Comparison of ENCODE assay signal across 8 cellular contexts in genomic region chr10:27100800-27101347, GRCh38. TPM values are rescaled to one million over a fixed set of nuclear protein-coding genes. Genes with fewer than 3 reads are reported as not detected.
DNase-seq lines count a peak whose midpoint lies in the region; ATAC-seq lines count a peak whose summit lies in the region.

No MANE protein-coding gene starts in this region.

- H3K36me3 Mint-ChIP-seq in T-helper 17 cell (ENCODE audit: low read depth), result peaks cover 3% of the 10 kb centered on the region
- H3K36me3 Mint-ChIP-seq in naive thymus-derived CD8-positive, alpha-beta T cell, result peaks cover 0 to 5% (median under 1%) of the 10 kb centered on the region in 3 donors

- peak overlapping the region; percentile 97 for H3K27ac Mint-ChIP-seq in T-helper 17 cell
- H3K27ac Mint-ChIP-seq in naive thymus-derived CD8-positive, alpha-beta T cell, result peak overlapping the region; percentile 96 to 100 (median 98)

- H3K9me3 ChIP-seq in T-helper 17 cell (ENCODE audit: control insufficient read depth, low read length, poor library complexity, severe bottlenecking), result no peaks in the 10 kb centered on the region
- no peaks in the 10 kb centered on the region for H3K9me3 ChIP-seq in effector memory CD4-positive, alpha-beta T cell (ENCODE audit: control insufficient read depth, low read length)

- no peaks in the 10 kb centered on the region for H3K27me3 ChIP-seq in effector memory CD4-positive, alpha-beta T cell (replicated peaks; ENCODE audit: control insufficient read depth, insufficient read depth, low read length, poor library complexity, severe bottlenecking)

- ATAC-seq in T-helper 17 cell, result peak; percentile 51
- peak; percentile 46 to 48 for ATAC-seq in naive thymus-derived CD8-positive, alpha-beta T cell
- no peak for ATAC-seq in GM18858 (IDR thresholded peaks at IDR 0.05; ENCODE audit: unreplicated experiment)

- peaks cover 9% of the 10 kb centered on the region for H3K4me1 ChIP-seq in effector memory CD4-positive, alpha-beta T cell (ENCODE audit: control insufficient read depth, insufficient read depth, low read length, poor library complexity, severe bottlenecking)

- peak overlapping the region; percentile 88 for H3K27ac ChIP-seq in effector memory CD4-positive, alpha-beta T cell (ENCODE audit: insufficient read depth, low read length, poor library complexity, severe bottlenecking)

- H3K4me3 ChIP-seq in effector memory CD4-positive, alpha-beta T cell (ENCODE audit: insufficient read depth, low read depth, low read length, poor library complexity, severe bottlenecking), result peak overlapping the region; percentile 89

- H3K4me3 Mint-ChIP-seq in T-helper 17 cell, result peak overlapping the region; percentile 96
- peak overlapping the region; percentile 88 to 97 (median 95) for H3K4me3 Mint-ChIP-seq in naive thymus-derived CD8-positive, alpha-beta T cell

- H3K4me1 Mint-ChIP-seq in T-helper 17 cell, result peaks cover 34% of the 10 kb centered on the region
- peaks cover 27 to 57% (median 57%) of the 10 kb centered on the region in 4 donors for H3K4me1 Mint-ChIP-seq in naive thymus-derived CD8-positive, alpha-beta T cell

- DNase-seq in activated gamma-delta T cell treated with Interleukin-2 at 50 U/mL for 16 hours (peak; percentile 9), activated gamma-delta T cell (lab: John Stamatoyannopoulos, UW) (no peak), T-helper 17 cell (peak in 1 of 3 donors; percentile 15), NCI-H2196 (lab: John Stamatoyannopoulos, UW; ENCODE audit: unreplicated experiment) (no peak), NCI-H2107 treated with DMSO at 0.1 percent for 48 hours (lab: John Stamatoyannopoulos, UW; ENCODE audit: unreplicated experiment) (no peak)
- peak in 1 of 3 donors; percentile 21 for DNase-seq in effector memory CD4-positive, alpha-beta T cell
- peak in 8 of 10 donors; percentile 20 to 68 (median 48) for DNase-seq in naive thymus-derived CD8-positive, alpha-beta T cell

- peaks cover 5% of the 10 kb centered on the region for H3K27me3 Mint-ChIP-seq in T-helper 17 cell
- peaks cover 0 to 5% (median 0%) of the 10 kb centered on the region in 5 donors for H3K27me3 Mint-ChIP-seq in naive thymus-derived CD8-positive, alpha-beta T cell

- POLR2A ChIA-PET in naive thymus-derived CD8-positive, alpha-beta T cell (lab: Charles Lee), result interaction anchor here (0.5 to 3.6 kb wide), 4 partner anchors 9 to 1425 kb away, joined by 4 to 32 read pairs (median 5); partner anchors contain the start of genes MASTL and YME1L1

- H3K36me3 ChIP-seq in effector memory CD4-positive, alpha-beta T cell (ENCODE audit: control insufficient read depth, insufficient read depth, low read length), result no peaks in the 10 kb centered on the region

- peaks cover 0 to 2% (median 0%) of the 10 kb centered on the region in 9 donors for H3K9me3 Mint-ChIP-seq in naive thymus-derived CD8-positive, alpha-beta T cell

RNA-seq across cellular contexts. Expression of gene ANKRD26, which starts 0.6 kb away (rescaled TPM):
- 1 to 10 TPM; 4.4 to 5.3 TPM for total RNA-seq in T-helper 17 cell
- 10 to 100 TPM; 15.8 to 16.2 TPM for total RNA-seq in naive thymus-derived CD8-positive, alpha-beta T cell
- polyA plus RNA-seq in naive thymus-derived CD8-positive, alpha-beta T cell, result 1 to 10 TPM; 1.9 to 2.9 (median 2.7) TPM

RNA-seq across cellular contexts. Expression of gene YME1L1, which starts 53.3 kb away (rescaled TPM):
- total RNA-seq in T-helper 17 cell, result 100 to 1,000 TPM; 137 to 149 TPM
- total RNA-seq in naive thymus-derived CD8-positive, alpha-beta T cell, result 100 to 1,000 TPM; 101 to 102 TPM
- 100 to 1,000 TPM; 109 to 120 (median 119) TPM for polyA plus RNA-seq in naive thymus-derived CD8-positive, alpha-beta T cell

RNA-seq across cellular contexts. Expression of gene MASTL, which starts 54.3 kb away (rescaled TPM):
- total RNA-seq in T-helper 17 cell, result 10 to 100 TPM; 24.9 to 26.4 TPM
- total RNA-seq in naive thymus-derived CD8-positive, alpha-beta T cell, result 1 to 10 TPM; 7.0 to 8.6 TPM
- 1 to 10 TPM; 1.3 to 2.1 (median 2.0) TPM for polyA plus RNA-seq in naive thymus-derived CD8-positive, alpha-beta T cell

Comparison
In these comparisons a context has a peak if more than half of its experiments do, and no peak if none do; other contexts are left out.
1. DNase-seq: peak in activated gamma-delta T cell treated with Interleukin-2 at 50 U/mL for 16 hours (single experiment) and naive thymus-derived CD8-positive, alpha-beta T cell (8 of 10); none in activated gamma-delta T cell (single experiment), NCI-H2196 (single experiment) and NCI-H2107 treated with DMSO at 0.1 percent for 48 hours (single experiment).